Comparison of ENCODE assay signal across 12 cellular contexts in the genomic region with DNA sequence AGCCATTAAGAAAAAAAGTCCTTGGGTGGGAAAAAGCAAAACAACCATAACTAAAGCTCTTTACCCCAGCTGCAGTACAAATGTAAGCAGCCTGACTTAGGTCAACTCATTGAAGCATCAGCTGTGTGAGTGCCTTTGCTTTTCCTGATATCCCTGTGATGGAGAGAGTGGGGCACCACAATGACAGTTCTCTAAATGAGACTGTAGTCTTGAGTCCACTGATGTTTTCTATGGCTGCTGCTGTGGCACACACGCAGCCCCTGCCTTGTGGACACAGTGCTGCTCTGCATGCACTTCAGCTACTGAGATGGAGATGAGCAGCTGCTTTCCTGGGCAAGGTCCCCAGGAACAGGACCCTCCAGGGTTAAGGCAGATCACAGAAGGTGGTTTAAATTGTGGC.
DNase-seq lines count a peak whose midpoint lies in the region; ATAC-seq and TF ChIP-seq lines count a peak whose summit lies in the region.
"Had no signal": no experiment of that assay in that cellular context is flagged by ENCODE, and none has a peak within 500 bp of the region (broad histone marks: within the 10 kb centered on the region; RNA-seq: fewer than 3 reads in every experiment).

No MANE protein-coding gene starts in this region.

- ATAC-seq in HG03469 (IDR thresholded peaks at IDR 0.05; ENCODE audit: unreplicated experiment), result no peak
- no peak for ATAC-seq in GM19467 (IDR thresholded peaks at IDR 0.05; ENCODE audit: unreplicated experiment)
- ATAC-seq: CD8-positive, alpha-beta T cell had no signal

- TF ChIP-seq EP300 in neural cell (conservative IDR thresholded peaks at IDR 0.05; ENCODE audit: poor library complexity, severe bottlenecking), result no peak

- no peaks in the 10 kb centered on the region for H4K20me1 ChIP-seq in neural cell (ENCODE audit: insufficient read depth)
- H4K20me1 ChIP-seq: BLaER1 treated with 17β-estradiol and CSF1 and Interleukin-3, amounts not matched to agents 10 nM and 100 nM had no signal

- DNase-seq in G401 (ENCODE audit: low spot score), result peak; percentile 60
- peak; percentile 58 for DNase-seq in SK-N-DZ (ENCODE audit: low spot score)
- peak in 4 of 61 donors; percentile 7 to 44 (median 26) for DNase-seq in caudate nucleus (lab: John Stamatoyannopoulos, UW)
- no peak for DNase-seq in retina
- DNase-seq: Calu3; CD8-positive, alpha-beta T cell; GDM1; H9 had no signal

- H3K9me3 ChIP-seq in neural cell (ENCODE audit: low read length), result no peaks in the 10 kb centered on the region
- H3K9me3 ChIP-seq: BLaER1 treated with 17β-estradiol and CSF1 and Interleukin-3, amounts not matched to agents 10 nM and 100 nM had no signal

- peaks cover 15% of the 10 kb centered on the region for H3K27me3 ChIP-seq in neural cell (ENCODE audit: insufficient read depth, low read depth, low read length)

- H3K4me3 ChIP-seq in neural cell (ENCODE audit: low read length), result peak overlapping the region; percentile 90
- H3K4me3 ChIP-seq: BLaER1 treated with 17β-estradiol and CSF1 and Interleukin-3, amounts not matched to agents 10 nM and 100 nM had no signal

- TF ChIP-seq CTCF in neural cell (IDR thresholded peaks at IDR 0.05; ENCODE audit: poor library complexity, severe bottlenecking), result no peak

- no peak for TF ChIP-seq RAD21 in neural cell (conservative IDR thresholded peaks at IDR 0.05)

- H3K27ac ChIP-seq in caudate nucleus (ENCODE audit: low read depth, low read length) (peak overlapping the region; percentile 22), neural cell (ENCODE audit: low read length) (no peak overlapping the region)
- H3K27ac ChIP-seq: BLaER1 treated with 17β-estradiol and CSF1 and Interleukin-3, amounts not matched to agents 10 nM and 100 nM had no signal

- no peak overlapping the region for H2AFZ ChIP-seq in neural cell (ENCODE audit: low read depth, low read length)

- no peaks in the 10 kb centered on the region for H3K79me2 ChIP-seq in neural cell (replicated peaks; ENCODE audit: insufficient read depth, low read length)

- no peaks in the 10 kb centered on the region for H3K9me2 ChIP-seq in neural cell (ENCODE audit: insufficient read depth, low read length)

- H3K4me2 ChIP-seq in neural cell (ENCODE audit: low read length), result peak overlapping the region; percentile 54
- H3K4me2 ChIP-seq: BLaER1 treated with 17β-estradiol and CSF1 and Interleukin-3, amounts not matched to agents 10 nM and 100 nM had no signal

- no peak overlapping the region for H3K9ac ChIP-seq in neural cell (ENCODE audit: low read length)
- H3K9ac ChIP-seq: BLaER1 treated with 17β-estradiol and CSF1 and Interleukin-3, amounts not matched to agents 10 nM and 100 nM had no signal

- no peaks in the 10 kb centered on the region for H3F3A ChIP-seq in neural cell (ENCODE audit: insufficient read depth, low read length, poor library complexity, severe bottlenecking)

- H3K36me3 ChIP-seq in neural cell (ENCODE audit: insufficient read depth, low read length), result no peaks in the 10 kb centered on the region
- H3K36me3 ChIP-seq: BLaER1 treated with 17β-estradiol and CSF1 and Interleukin-3, amounts not matched to agents 10 nM and 100 nM had no signal

- in situ Hi-C loops in G401 (cut with HindIII; ENCODE audit: low sequenced_read_pairs), result no loop called here

TF ChIP-seq in neural cell, 6 proteins besides CTCF, POLR2A, EP300 and RAD21:
- TF ChIP-seq SMC3 (conservative IDR thresholded peaks at IDR 0.05; ENCODE audit: poor library complexity), result no peak
- no peak for TF ChIP-seq POLR2AphosphoS5 (IDR thresholded peaks at IDR 0.05)
- TF ChIP-seq MXI1 (conservative IDR thresholded peaks at IDR 0.05; ENCODE audit: poor library complexity, severe bottlenecking), result no peak
- TF ChIP-seq, protein P1, sequence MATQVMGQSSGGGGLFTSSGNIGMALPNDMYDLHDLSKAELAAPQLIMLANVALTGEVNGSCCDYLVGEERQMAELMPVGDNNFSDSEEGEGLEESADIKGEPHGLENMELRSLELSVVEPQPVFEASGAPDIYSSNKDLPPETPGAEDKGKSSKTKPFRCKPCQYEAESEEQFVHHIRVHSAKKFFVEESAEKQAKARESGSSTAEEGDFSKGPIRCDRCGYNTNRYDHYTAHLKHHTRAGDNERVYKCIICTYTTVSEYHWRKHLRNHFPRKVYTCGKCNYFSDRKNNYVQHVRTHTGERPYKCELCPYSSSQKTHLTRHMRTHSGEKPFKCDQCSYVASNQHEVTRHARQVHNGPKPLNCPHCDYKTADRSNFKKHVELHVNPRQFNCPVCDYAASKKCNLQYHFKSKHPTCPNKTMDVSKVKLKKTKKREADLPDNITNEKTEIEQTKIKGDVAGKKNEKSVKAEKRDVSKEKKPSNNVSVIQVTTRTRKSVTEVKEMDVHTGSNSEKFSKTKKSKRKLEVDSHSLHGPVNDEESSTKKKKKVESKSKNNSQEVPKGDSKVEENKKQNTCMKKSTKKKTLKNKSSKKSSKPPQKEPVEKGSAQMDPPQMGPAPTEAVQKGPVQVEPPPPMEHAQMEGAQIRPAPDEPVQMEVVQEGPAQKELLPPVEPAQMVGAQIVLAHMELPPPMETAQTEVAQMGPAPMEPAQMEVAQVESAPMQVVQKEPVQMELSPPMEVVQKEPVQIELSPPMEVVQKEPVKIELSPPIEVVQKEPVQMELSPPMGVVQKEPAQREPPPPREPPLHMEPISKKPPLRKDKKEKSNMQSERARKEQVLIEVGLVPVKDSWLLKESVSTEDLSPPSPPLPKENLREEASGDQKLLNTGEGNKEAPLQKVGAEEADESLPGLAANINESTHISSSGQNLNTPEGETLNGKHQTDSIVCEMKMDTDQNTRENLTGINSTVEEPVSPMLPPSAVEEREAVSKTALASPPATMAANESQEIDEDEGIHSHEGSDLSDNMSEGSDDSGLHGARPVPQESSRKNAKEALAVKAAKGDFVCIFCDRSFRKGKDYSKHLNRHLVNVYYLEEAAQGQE (IDR thresholded peaks at IDR 0.05; ENCODE audit: borderline replicate concordance), result no peak
- TF ChIP-seq EZH2 (IDR thresholded peaks at IDR 0.05; ENCODE audit: borderline replicate concordance, insufficient read depth, low read length, poor library complexity, severe bottlenecking), result no peak
- no peak for TF ChIP-seq TAF1 (IDR thresholded peaks at IDR 0.05; ENCODE audit: low read depth)
